Comparison of ENCODE assay signal across 25 cellular contexts in the genomic region with DNA sequence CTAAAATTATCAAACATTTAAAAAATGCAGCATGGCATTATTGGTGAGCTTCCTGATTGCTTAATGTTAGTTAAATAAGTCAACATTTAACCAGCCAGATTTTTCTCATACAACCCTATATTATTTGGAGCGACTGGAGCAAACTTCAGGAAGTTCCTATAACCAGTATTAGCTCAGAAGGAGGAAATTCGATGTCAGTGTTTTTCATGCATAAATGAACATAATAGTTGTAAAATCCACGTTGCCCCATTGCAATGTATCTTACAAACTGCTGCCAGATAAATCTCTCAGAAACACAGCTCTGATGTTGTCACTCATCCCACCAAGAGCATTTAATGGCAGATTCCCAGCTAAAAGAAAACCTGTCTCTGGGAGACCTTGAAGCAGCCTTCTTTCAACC.
"Had no signal": no experiment of that assay in that cellular context is flagged by ENCODE, and none has a peak within 500 bp of the region (broad histone marks: within the 10 kb centered on the region; RNA-seq: fewer than 3 reads in every experiment).

No MANE protein-coding gene starts in this region.

- ATAC-seq: activated CD8-positive, alpha-beta T cell treated with anti-CD3 and anti-CD28 coated beads for 36 hours; T-cell had no signal

- H3K27ac ChIP-seq: adrenal gland, SJSA1, VCaP had no signal

- H3K4me3 Mint-ChIP-seq: activated CD8-positive, alpha-beta T cell treated with anti-CD3 and anti-CD28 coated beads for 36 hours; activated naive CD8-positive, alpha-beta T cell treated with anti-CD3 and anti-CD28 coated beads, Interleukin-2, amount 10 ng/mL, durations not matched to agents 7 days and 5 days; T-cell had no signal

- H3K4me3 ChIP-seq: adrenal gland, SJSA1 had no signal

- H3K4me1 ChIP-seq: adrenal gland, SJSA1 had no signal

- H3K9me3 ChIP-seq: adrenal gland, SJSA1 had no signal

- H3K27me3 ChIP-seq: adrenal gland, SJSA1 had no signal

- DNase-seq: activated CD4-positive, alpha-beta T cell treated with anti-CD3 and anti-CD28 coated beads, Interleukin-2, amount 50 U/mL, for 1 hour; activated CD4-positive, CD25-positive, alpha-beta regulatory T cell; activated CD8-positive, alpha-beta memory T cell treated with anti-CD3 and anti-CD28 coated beads, Interleukin-2, amount 50 U/mL, for 48 hours; activated CD8-positive, alpha-beta T cell treated with anti-CD3 and anti-CD28 coated beads for 36 hours; activated naive CD4-positive, alpha-beta T cell treated with anti-CD3 and anti-CD28 coated beads, Interleukin-2, amount 50 U/mL, for 16 hours; activated naive CD8-positive, alpha-beta T cell treated with anti-CD3 and anti-CD28 coated beads, Interleukin-2, amount 10 ng/mL, durations not matched to agents 7 days and 5 days; activated T-cell treated with anti-CD3 and anti-CD28 coated beads, Interleukin-2, amount 50 U/mL, for 1 hour; adrenal gland; KG1; NCI-H1048; NCI-H1930; NCI-H2107; NCI-H2171 treated with DMSO at 0.1 percent for 48 hours; NCI-H226; NCI-H510A; NCI-H526 treated with DMSO at 0.1 percent for 48 hours; NCI-H82; NK-92 treated with Interleukin-12 subunit alpha and Interleukin-12 subunit beta, amount 100 ng/mL, for 24 hours; OCI-M1; SHP77; T-cell; T-helper 2 cell; T1000 had no signal

- H3K27me3 Mint-ChIP-seq: activated CD8-positive, alpha-beta T cell treated with anti-CD3 and anti-CD28 coated beads for 36 hours; activated naive CD8-positive, alpha-beta T cell treated with anti-CD3 and anti-CD28 coated beads, Interleukin-2, amount 10 ng/mL, durations not matched to agents 7 days and 5 days; T-cell had no signal

- H3K27ac Mint-ChIP-seq: activated CD8-positive, alpha-beta T cell treated with anti-CD3 and anti-CD28 coated beads for 36 hours; activated naive CD8-positive, alpha-beta T cell treated with anti-CD3 and anti-CD28 coated beads, Interleukin-2, amount 10 ng/mL, durations not matched to agents 7 days and 5 days had no signal

- H3K36me3 Mint-ChIP-seq: T-cell had no signal

- H3K36me3 ChIP-seq: adrenal gland, SJSA1 had no signal
